8 cellular contexts compared by ENCODE assay signal in genomic region chr12:47838286-47838931, GRCh38. TPM values are rescaled to one million over a fixed set of nuclear protein-coding genes. Genes with fewer than 3 reads are reported as not detected.
A peak's percentile ranks its signal among the peaks of the same experiment; 100 is the strongest.
DNase-seq lines count a peak whose midpoint lies in the region; ATAC-seq and TF ChIP-seq lines count a peak whose summit lies in the region.

No MANE protein-coding gene starts in this region.

- H3K27me3 Mint-ChIP-seq in GM23338 (ENCODE audit: insufficient read depth, low read depth, poor library complexity) (peaks cover 15% of the 10 kb centered on the region), T-helper 17 cell (no peaks in the 10 kb centered on the region)
- no peaks in the 10 kb centered on the region for H3K27me3 Mint-ChIP-seq in naive thymus-derived CD4-positive, alpha-beta T cell

- H3K4me2 ChIP-seq in GM23338 = no peak overlapping the region

- DNase-seq in BE2C (peak; percentile 49), GM23338 (ENCODE audit: low spot score) (peak; percentile 78), T-helper 17 cell (no peak), erythroblast (lab: John Stamatoyannopoulos, UW) (peak; percentile 57 to 70)
- peak in 4 of 9 donors; percentile 23 to 47 (median 38) for DNase-seq in naive thymus-derived CD4-positive, alpha-beta T cell
- DNase-seq in stimulated activated CD4-positive, alpha-beta T cell treated with anti-CD3 and anti-CD28 coated beads, Interleukin-2, amount 100 ng/mL, for 48 hours = no peak

- H3K36me3 Mint-ChIP-seq in GM23338 (ENCODE audit: low read depth) = no peaks in the 10 kb centered on the region
- H3K36me3 Mint-ChIP-seq in T-helper 17 cell (ENCODE audit: low read depth) = no peaks in the 10 kb centered on the region
- H3K36me3 Mint-ChIP-seq in naive thymus-derived CD4-positive, alpha-beta T cell = peaks cover 0 to 2% (median 0%) of the 10 kb centered on the region in 5 donors

- H3K9me3 ChIP-seq in BE2C = no peaks in the 10 kb centered on the region
- no peaks in the 10 kb centered on the region for H3K9me3 ChIP-seq in T-helper 17 cell (ENCODE audit: control insufficient read depth, low read length, poor library complexity, severe bottlenecking)
- no peaks in the 10 kb centered on the region for H3K9me3 ChIP-seq in naive thymus-derived CD4-positive, alpha-beta T cell (ENCODE audit: control insufficient read depth in 2 of 3, low read length in 3 of 3)

- no peak overlapping the region for H3K27ac Mint-ChIP-seq in GM23338
- no peak overlapping the region for H3K27ac Mint-ChIP-seq in T-helper 17 cell
- H3K27ac Mint-ChIP-seq in naive thymus-derived CD4-positive, alpha-beta T cell = peak overlapping the region in 2 of 9 donors; percentile 50 to 77

- no peak overlapping the region for H3K27ac ChIP-seq in GM23338 (ENCODE audit: low read depth)
- no peak overlapping the region for H3K27ac ChIP-seq in naive thymus-derived CD4-positive, alpha-beta T cell (ENCODE audit: low read depth, low read length)

- H3K4me3 Mint-ChIP-seq in GM23338 = no peak overlapping the region
- H3K4me3 Mint-ChIP-seq in T-helper 17 cell = no peak overlapping the region
- no peak overlapping the region for H3K4me3 Mint-ChIP-seq in naive thymus-derived CD4-positive, alpha-beta T cell

- CTCF ChIA-PET in naive thymus-derived CD4-positive, alpha-beta T cell (lab: Charles Lee) = interaction anchor here (0.7 to 20.1 kb wide), 29 partner anchors 7 to 351 kb away, joined by 3 to 539 read pairs (median 4); partner anchors contain the start of genes HDAC7, SLC48A1 and VDR

- intact Hi-C loops in naive thymus-derived CD4-positive, alpha-beta T cell (cut with micrococcal nuclease) = loop anchor here (1.0 to 5.0 kb wide), 6 partner anchors 59 to 327 kb away; no protein-coding TSS in a partner anchor

- H3K4me3 ChIP-seq in BE2C (ENCODE audit: low read depth, low read length) (no peak overlapping the region), GM23338 (no peak overlapping the region)
- no peak overlapping the region for H3K4me3 ChIP-seq in naive thymus-derived CD4-positive, alpha-beta T cell (ENCODE audit: low read length)

- no peaks in the 10 kb centered on the region for H3K4me1 ChIP-seq in BE2C
- H3K4me1 ChIP-seq in GM23338 (ENCODE audit: insufficient read depth) = peaks cover 13% of the 10 kb centered on the region; the same call in 1 of the 2 replicates
- H3K4me1 ChIP-seq in naive thymus-derived CD4-positive, alpha-beta T cell (ENCODE audit: control insufficient read depth in 2 of 2, insufficient read depth in 2 of 2, low read length in 2 of 2) = peaks cover 10 to 42% of the 10 kb centered on the region in 2 donors

- TF ChIP-seq CTCF in BE2C (IDR thresholded peaks at IDR 0.05; ENCODE audit: low read depth, low read length) (peak; percentile 47), GM23338 (conservative IDR thresholded peaks at IDR 0.05; ENCODE audit: low read depth in 2 of 2) (peak; percentile 51 to 74)

- H3K27me3 ChIP-seq in BE2C (no peaks in the 10 kb centered on the region), GM23338 (ENCODE audit: insufficient read depth) (no peaks in the 10 kb centered on the region)
- H3K27me3 ChIP-seq in naive thymus-derived CD4-positive, alpha-beta T cell (ENCODE audit: control insufficient read depth in 2 of 2, insufficient read depth in 2 of 2, low read length in 2 of 2) = no peaks in the 10 kb centered on the region

- no peaks in the 10 kb centered on the region for H3K79me2 ChIP-seq in GM23338 (replicated peaks; ENCODE audit: insufficient read depth)

- H4K20me1 ChIP-seq in GM23338 (replicated peaks; ENCODE audit: insufficient read depth) = no peaks in the 10 kb centered on the region

- H3F3A ChIP-seq in GM23338 (replicated peaks; ENCODE audit: low read depth) = no peaks in the 10 kb centered on the region

- H3K36me3 ChIP-seq in BE2C (no peaks in the 10 kb centered on the region), GM23338 (ENCODE audit: insufficient read depth) (no peaks in the 10 kb centered on the region)
- H3K36me3 ChIP-seq in naive thymus-derived CD4-positive, alpha-beta T cell (ENCODE audit: control insufficient read depth in 2 of 3, insufficient read depth in 3 of 3, low read length in 3 of 3) = no peaks in the 10 kb centered on the region

- no peaks in the 10 kb centered on the region for H3K9me2 ChIP-seq in GM23338 (ENCODE audit: insufficient read depth)

- no peaks in the 10 kb centered on the region for H3K9me3 Mint-ChIP-seq in GM23338
- H3K9me3 Mint-ChIP-seq in naive thymus-derived CD4-positive, alpha-beta T cell = no peaks in the 10 kb centered on the region

- POLR2A ChIA-PET in naive thymus-derived CD4-positive, alpha-beta T cell (lab: Charles Lee) = interaction anchor here (0.6 to 16.4 kb wide), 12 partner anchors 14 to 1010 kb away, joined by 3 to 364 read pairs (median 6); partner anchors contain the start of gene HDAC7

- H3K4me1 Mint-ChIP-seq in GM23338 = peaks cover 43% of the 10 kb centered on the region
- H3K4me1 Mint-ChIP-seq in T-helper 17 cell = peaks cover 25% of the 10 kb centered on the region
- H3K4me1 Mint-ChIP-seq in naive thymus-derived CD4-positive, alpha-beta T cell = peaks cover 33 to 63% (median 46%) of the 10 kb centered on the region in 7 donors

- peak; percentile 63 for ATAC-seq in GM23338
- peak; percentile 50 for ATAC-seq in T-helper 17 cell
- ATAC-seq in naive thymus-derived CD4-positive, alpha-beta T cell = peak; percentile 45
- ATAC-seq in GM21360 (IDR thresholded peaks at IDR 0.05; ENCODE audit: unreplicated experiment) = no peak
- ATAC-seq in GM19463 (IDR thresholded peaks at IDR 0.05; ENCODE audit: unreplicated experiment) = no peak

- TF ChIP-seq POLR2A in erythroblast (IDR thresholded peaks at IDR 0.05; ENCODE audit: low read length) = no peak

- 0 out of 2 replicates have a peak overlapping the region, but pooled peaks have one; percentile 52 for H2AFZ ChIP-seq in GM23338

TF ChIP-seq in GM23338, 12 proteins besides CTCF, POLR2A, EP300 and RAD21 (continues in another document):
- TF ChIP-seq ZNF114 (CRISPR knock-in tag; IDR thresholded peaks at IDR 0.05) = no peak
- TF ChIP-seq EZH2 (IDR thresholded peaks at IDR 0.05; ENCODE audit: low read depth, unreplicated experiment) = no peak
- TF ChIP-seq ETS1 (IDR thresholded peaks at IDR 0.05) = no peak
- TF ChIP-seq POLR2AphosphoS5 (IDR thresholded peaks at IDR 0.05; ENCODE audit: low read depth) = no peak
- no peak for TF ChIP-seq EZH2phosphoT487 (IDR thresholded peaks at IDR 0.05; ENCODE audit: unreplicated experiment)
- no peak for TF ChIP-seq REST (IDR thresholded peaks at IDR 0.05; ENCODE audit: unreplicated experiment)
- no peak for TF ChIP-seq STAT1 (IDR thresholded peaks at IDR 0.05; ENCODE audit: unreplicated experiment)
- no peak for TF ChIP-seq JUNB (IDR thresholded peaks at IDR 0.05; ENCODE audit: unreplicated experiment)
- no peak for TF ChIP-seq ZNF331 (CRISPR knock-in tag; IDR thresholded peaks at IDR 0.05; ENCODE audit: low read depth)
- no peak for TF ChIP-seq CREB1 (CRISPR knock-in tag; IDR thresholded peaks at IDR 0.05; ENCODE audit: low read depth)

RNA-seq across cellular contexts. Expression of gene HDAC7, which starts 18.7 kb away (rescaled TPM):
- polyA plus RNA-seq in BE2C (2012; ENCODE audit: insufficient read depth, insufficient read length, low read depth) = 178 TPM
- 55.1 and 60.1 TPM in 2 replicates for total RNA-seq in GM23338 (2014; rRNA removed; shearing (Covaris generic))
- polyA plus RNA-seq in GM23338 (2016; fragmentation: Nextera tagmentation; extraction: Ambion mirVana) = 37.3 and 41.3 TPM in 2 replicates
- total RNA-seq in T-helper 17 cell = 100 to 1,000 TPM; 129 to 151 TPM
- total RNA-seq in naive thymus-derived CD4-positive, alpha-beta T cell = 100 to 1,000 TPM; 150 to 194 (median 188) TPM
- polyA plus RNA-seq in naive thymus-derived CD4-positive, alpha-beta T cell = 10 to 100 TPM; 16.7 to 36.7 TPM

Comparison
In these comparisons a context has a peak if more than half of its experiments do, and no peak if none do; other contexts are left out.
1. DNase-seq: peak in BE2C (single experiment), GM23338 (single experiment) and erythroblast (2 of 2); none in T-helper 17 cell (0 of 3) and stimulated activated CD4-positive, alpha-beta T cell treated with anti-CD3 and anti-CD28 coated beads, Interleukin-2, amount 100 ng/mL, for 48 hours (0 of 2).
2. ATAC-seq: peak in GM23338 (single experiment), T-helper 17 cell (single experiment) and naive thymus-derived CD4-positive, alpha-beta T cell (single experiment); none in GM21360 (single experiment) and GM19463 (single experiment).